In genomic region chr10:124065382-124066155, GRCh38 we compare ENCODE assay signal across 17 cellular contexts. TPM values are rescaled to one million over a fixed set of nuclear protein-coding genes. Genes with fewer than 3 reads are reported as not detected.
A peak's percentile ranks its signal among the peaks of the same experiment; 100 is the strongest.
DNase-seq lines count a peak whose midpoint lies in the region; ATAC-seq and TF ChIP-seq lines count a peak whose summit lies in the region.
"Had no signal": no experiment of that assay in that cellular context is flagged by ENCODE, and none has a peak within 500 bp of the region (broad histone marks: within the 10 kb centered on the region; RNA-seq: fewer than 3 reads in every experiment).

No MANE protein-coding gene starts in this region.

- H3K9me3 Mint-ChIP-seq in activated T-helper 17 cell treated with anti-CD3 and anti-CD28 coated beads, Interleukin-2, amount 50 U/mL, for 72 hours, result no peaks in the 10 kb centered on the region
- H3K9me3 Mint-ChIP-seq in stimulated activated memory B cell treated with anti-CD40 and anti-IgM and Interleukin-4, amounts not matched to agents 10 μg/mL and 1 μg/mL and 100 μg/mL, for 72 hours, result no peaks in the 10 kb centered on the region
- H3K9me3 Mint-ChIP-seq in HFFc6, result no peaks in the 10 kb centered on the region; the same call in 1 of the 2 replicates
- H3K9me3 Mint-ChIP-seq: activated T-helper 2 cell treated with anti-CD3 and anti-CD28 coated beads, Interferon-gamma antibody, Interleukin-2, Interleukin-4, amounts not matched to agents 10 μg/mL and 5 μg/mL and 100 μg/mL, durations not matched to agents 14 hours and 24 hours and 36 hours had no signal

- DNase-seq in H7 (peak; percentile 72), left lung (no peak), SHP77 (lab: John Stamatoyannopoulos, UW) (no peak), NCI-H1105 treated with DMSO at 0.1 percent for 48 hours (lab: John Stamatoyannopoulos, UW) (no peak), HFFc6 (no peak)
- DNase-seq: activated CD4-positive, alpha-beta T cell treated with anti-CD3 and anti-CD28 coated beads for 48 hours; effector CD8-positive, alpha-beta T cell; foreskin keratinocyte; NCI-H1092; NCI-H446 treated with DMSO at 0.1 percent for 48 hours; stimulated activated CD4-positive, alpha-beta T cell treated with anti-CD3 and anti-CD28 coated beads, Interleukin-4, amount 100 ng/mL, for 1 hour; T-helper 2 cell had no signal

- H3K27ac Mint-ChIP-seq in activated T-helper 17 cell treated with anti-CD3 and anti-CD28 coated beads, Interleukin-2, amount 50 U/mL, for 72 hours, result no peak overlapping the region
- peak overlapping the region; percentile 84 for H3K27ac Mint-ChIP-seq in stimulated activated memory B cell treated with anti-CD40 and anti-IgM and Interleukin-4, amounts not matched to agents 10 μg/mL and 1 μg/mL and 100 μg/mL, for 72 hours
- no peak overlapping the region for H3K27ac Mint-ChIP-seq in HFFc6

- no peaks in the 10 kb centered on the region for H3K9me3 ChIP-seq in left lung

- no peak for ATAC-seq in activated T-helper 17 cell treated with anti-CD3 and anti-CD28 coated beads, Interleukin-2, amount 50 U/mL, for 72 hours (replicated peaks)
- ATAC-seq in left lung (peak; percentile 10), GM19455 (IDR thresholded peaks at IDR 0.05; ENCODE audit: unreplicated experiment) (no peak)
- no peak for ATAC-seq in stimulated activated memory B cell treated with anti-CD40 and anti-IgM and Interleukin-4, amounts not matched to agents 10 μg/mL and 1 μg/mL and 100 μg/mL, for 72 hours
- ATAC-seq: foreskin keratinocyte had no signal

- H3K27ac ChIP-seq in left lung, result peak overlapping the region in 1 of 2 donors; percentile 28
- H3K27ac ChIP-seq: foreskin keratinocyte had no signal

- H3K4me1 Mint-ChIP-seq in activated T-helper 17 cell treated with anti-CD3 and anti-CD28 coated beads, Interleukin-2, amount 50 U/mL, for 72 hours, result peaks cover 20% of the 10 kb centered on the region
- peaks cover 73% of the 10 kb centered on the region for H3K4me1 Mint-ChIP-seq in stimulated activated memory B cell treated with anti-CD40 and anti-IgM and Interleukin-4, amounts not matched to agents 10 μg/mL and 1 μg/mL and 100 μg/mL, for 72 hours
- H3K4me1 Mint-ChIP-seq in HFFc6 (ENCODE audit: low read depth), result peaks cover 25% of the 10 kb centered on the region

- no peaks in the 10 kb centered on the region for H3K27me3 ChIP-seq in H7 (ENCODE audit: control insufficient read depth, insufficient read depth, low read length)
- H3K27me3 ChIP-seq in left lung, result no peaks in the 10 kb centered on the region
- H3K27me3 ChIP-seq: foreskin keratinocyte had no signal

- H3K4me3 ChIP-seq in H7 (ENCODE audit: insufficient read depth, low read depth, low read length), result no peak overlapping the region
- peak overlapping the region in 1 of 2 donors; percentile 21 for H3K4me3 ChIP-seq in left lung

- H3K36me3 Mint-ChIP-seq in activated T-helper 17 cell treated with anti-CD3 and anti-CD28 coated beads, Interleukin-2, amount 50 U/mL, for 72 hours (ENCODE audit: low read depth), result no peaks in the 10 kb centered on the region
- H3K36me3 Mint-ChIP-seq in stimulated activated memory B cell treated with anti-CD40 and anti-IgM and Interleukin-4, amounts not matched to agents 10 μg/mL and 1 μg/mL and 100 μg/mL, for 72 hours, result no peaks in the 10 kb centered on the region
- no peaks in the 10 kb centered on the region for H3K36me3 Mint-ChIP-seq in HFFc6 (ENCODE audit: low read depth)

- peak overlapping the region; percentile 68 for H3K4me3 Mint-ChIP-seq in activated T-helper 17 cell treated with anti-CD3 and anti-CD28 coated beads, Interleukin-2, amount 50 U/mL, for 72 hours
- H3K4me3 Mint-ChIP-seq in stimulated activated memory B cell treated with anti-CD40 and anti-IgM and Interleukin-4, amounts not matched to agents 10 μg/mL and 1 μg/mL and 100 μg/mL, for 72 hours, result no peak overlapping the region
- no peak overlapping the region for H3K4me3 Mint-ChIP-seq in HFFc6

- H3K36me3 ChIP-seq in H7 (replicated peaks; ENCODE audit: control insufficient read depth, insufficient read depth, low read length) (no peaks in the 10 kb centered on the region), left lung (no peaks in the 10 kb centered on the region)

- no peak for TF ChIP-seq CTCF in left lung (IDR thresholded peaks at IDR 0.05)
- no peak for TF ChIP-seq CTCF in HFFc6 (IDR thresholded peaks at IDR 0.05)

- H3K4me1 ChIP-seq in left lung, result peaks cover 19 to 64% of the 10 kb centered on the region in 2 donors

- intact Hi-C loops in left lung (cut with DNase I), result no loop called here

- no peaks in the 10 kb centered on the region for H3K27me3 Mint-ChIP-seq in activated T-helper 17 cell treated with anti-CD3 and anti-CD28 coated beads, Interleukin-2, amount 50 U/mL, for 72 hours
- no peaks in the 10 kb centered on the region for H3K27me3 Mint-ChIP-seq in stimulated activated memory B cell treated with anti-CD40 and anti-IgM and Interleukin-4, amounts not matched to agents 10 μg/mL and 1 μg/mL and 100 μg/mL, for 72 hours
- H3K27me3 Mint-ChIP-seq in HFFc6 (ENCODE audit: insufficient read depth), result peaks cover 5% of the 10 kb centered on the region; the same call in 1 of the 2 replicates

RNA-seq across cellular contexts. Expression of gene CHST15, which starts 27.8 kb away (rescaled TPM):
- total RNA-seq in H7 (2014; rRNA removed; shearing (Covaris generic)), result 15.7 and 18.4 TPM in 2 replicates
- total RNA-seq in activated T-helper 17 cell treated with anti-CD3 and anti-CD28 coated beads, Interleukin-2, amount 50 U/mL, for 72 hours, result 10 to 100 TPM in 1 of 2 donors, under 1 TPM in 1; 0.56 to 10.9 TPM
- 10 to 100 TPM; 30.3 to 53.3 TPM for total RNA-seq in left lung
- 1 to 10 TPM in 4 of 6 experiments, under 1 TPM in 2; 0.88 to 8.7 (median 1.1) TPM for total RNA-seq in HFFc6 (2021; fragmentation: NEBNext Ultra II Directional; extraction: Animal tissue kit (Norgen Biotek cat#: 25700))
- total RNA-seq: activated T-helper 2 cell treated with anti-CD3 and anti-CD28 coated beads, Interferon-gamma antibody, Interleukin-2, Interleukin-4, amounts not matched to agents 10 μg/mL and 5 μg/mL and 100 μg/mL, durations not matched to agents 14 hours and 24 hours and 36 hours; HT-29 had no signal
